8 cellular contexts compared by ENCODE assay signal in the genomic region with DNA sequence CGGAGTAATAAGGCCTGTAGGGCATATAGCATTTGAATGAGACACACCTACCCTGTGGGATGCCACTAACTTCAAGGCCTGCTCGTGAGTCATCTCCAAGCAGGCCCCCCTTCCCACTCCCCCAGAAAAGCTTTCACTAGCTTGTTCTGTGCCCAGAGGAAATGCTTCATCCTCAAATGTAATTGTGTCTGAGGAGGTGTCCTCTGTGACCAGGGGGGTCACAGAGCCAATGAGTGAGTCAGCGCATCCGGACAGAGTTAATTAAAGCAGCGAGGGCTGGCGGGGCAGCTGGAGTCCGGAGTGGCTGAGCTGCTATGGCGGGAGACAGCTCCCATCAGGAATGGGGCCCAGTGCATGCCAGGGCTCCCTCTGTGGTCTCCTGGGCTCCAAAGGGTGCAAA. TPM values are rescaled to one million over a fixed set of nuclear protein-coding genes. Genes with fewer than 3 reads are reported as not detected.
DNase-seq lines count a peak whose midpoint lies in the region; ATAC-seq and TF ChIP-seq lines count a peak whose summit lies in the region.

No MANE protein-coding gene starts in this region.

- H2BK15ac ChIP-seq in neuronal stem cell (ENCODE audit: low read length) = no peak overlapping the region

- H2BK12ac ChIP-seq in neuronal stem cell (ENCODE audit: low read length) = no peak overlapping the region

- H3K36me3 ChIP-seq in GM23248 (ENCODE audit: low read depth) (no peaks in the 10 kb centered on the region), RWPE2 (ENCODE audit: low read depth) (no peaks in the 10 kb centered on the region), neuronal stem cell (replicated peaks in 1 of 2; ENCODE audit: control insufficient read depth in 2 of 2, insufficient read depth in 2 of 2, low read length in 2 of 2) (no peaks in the 10 kb centered on the region)

- no peak overlapping the region for H3K4me3 ChIP-seq in GM23248
- no peak overlapping the region for H3K4me3 ChIP-seq in RWPE2 (ENCODE audit: severe bottlenecking)
- no peak overlapping the region for H3K4me3 ChIP-seq in fibroblast of the aortic adventitia (ENCODE audit: low read depth, low read length)
- no peak overlapping the region for H3K4me3 ChIP-seq in neuronal stem cell (ENCODE audit: low read length in 2 of 2)

- H3K9ac ChIP-seq in GM23248 (no peak overlapping the region), neuronal stem cell (ENCODE audit: low read depth, low read length, poor library complexity) (no peak overlapping the region)

- peaks cover 7% of the 10 kb centered on the region; the same call in 1 of the 2 replicates for H3K4me1 ChIP-seq in GM23248 (ENCODE audit: insufficient read depth)
- peaks cover 6% of the 10 kb centered on the region for H3K4me1 ChIP-seq in RWPE2 (ENCODE audit: insufficient read depth, poor library complexity, severe bottlenecking)
- H3K4me1 ChIP-seq in neuronal stem cell (ENCODE audit: control insufficient read depth in 2 of 2, insufficient read depth in 1 of 2, low read depth in 1 of 2, low read length in 2 of 2) = peaks cover 5 to 17% of the 10 kb centered on the region in 2 donors

- ATAC-seq in RWPE2 (ENCODE audit: low read depth) (peak; percentile 58), GM18519 (IDR thresholded peaks at IDR 0.05; ENCODE audit: low FRiP score, unreplicated experiment) (no peak)
- ATAC-seq in stimulated activated naive CD8-positive, alpha-beta T cell treated with anti-CD3 and anti-CD28 coated beads, Interleukin-15, Interleukin-2, amounts not matched to agents 100 U/mL and 50 U/mL, for 24 hours = no peak

- H3K4ac ChIP-seq in neuronal stem cell (ENCODE audit: low read length) = no peak overlapping the region

- H2BK5ac ChIP-seq in neuronal stem cell (ENCODE audit: low read length) = no peak overlapping the region

- H2AK5ac ChIP-seq in neuronal stem cell (ENCODE audit: low read depth, low read length) = no peak overlapping the region

- DNase-seq in GM23248 (peak; percentile 65), RWPE2 (ENCODE audit: low spot score) (no peak), fibroblast of the aortic adventitia (ENCODE audit: low read depth) (peak; percentile 35), neuronal stem cell (ENCODE audit: low spot score) (peak; percentile 51)
- DNase-seq in stimulated activated naive CD8-positive, alpha-beta T cell treated with anti-CD3 and anti-CD28 coated beads, Interleukin-15, Interleukin-2, amounts not matched to agents 100 U/mL and 50 U/mL, for 24 hours = no peak
- DNase-seq in stimulated activated CD4-positive, alpha-beta T cell treated with anti-CD3 and anti-CD28 coated beads, Interleukin-1b, Interleukin-23, amount 100 ng/mL, for 48 hours = no peak
- DNase-seq in activated CD8-positive, alpha-beta memory T cell treated with anti-CD3 and anti-CD28 coated beads, Interleukin-2, amount 50 U/mL, for 4 hours = no peak

- H3K9me2 ChIP-seq in GM23248 (ENCODE audit: insufficient read depth) = no peaks in the 10 kb centered on the region

- no peaks in the 10 kb centered on the region for H3F3A ChIP-seq in GM23248 (ENCODE audit: insufficient read depth)

- H3K79me2 ChIP-seq in GM23248 (ENCODE audit: insufficient read depth) = no peaks in the 10 kb centered on the region

- TF ChIP-seq CTCF in RWPE2 (IDR thresholded peaks at IDR 0.05; ENCODE audit: poor library complexity, severe bottlenecking) (no peak), fibroblast of the aortic adventitia (IDR thresholded peaks at IDR 0.05; ENCODE audit: insufficient read depth, low read length) (no peak)

- no peaks in the 10 kb centered on the region for H3K9me3 ChIP-seq in GM23248 (ENCODE audit: low read depth)
- no peaks in the 10 kb centered on the region for H3K9me3 ChIP-seq in RWPE2 (ENCODE audit: severe bottlenecking)
- H3K9me3 ChIP-seq in neuronal stem cell (replicated peaks in 1 of 2; ENCODE audit: control insufficient read depth in 2 of 2, insufficient read depth in 1 of 2, low read depth in 1 of 2, low read length in 2 of 2) = no peaks in the 10 kb centered on the region

- no peaks in the 10 kb centered on the region for H4K20me1 ChIP-seq in GM23248 (ENCODE audit: insufficient read depth)

- H3K23ac ChIP-seq in neuronal stem cell (ENCODE audit: low read depth, low read length, poor library complexity) = no peak overlapping the region

- H4K91ac ChIP-seq in neuronal stem cell (ENCODE audit: low read depth, low read length, poor library complexity) = no peak overlapping the region

- in situ Hi-C loops in GM23248 (cut with MboI) = no loop called here

- H3K27me3 ChIP-seq in GM23248 (replicated peaks; ENCODE audit: insufficient read depth) (no peaks in the 10 kb centered on the region; the same call in 1 of the 2 replicates), RWPE2 (ENCODE audit: insufficient read depth, poor library complexity, severe bottlenecking) (no peaks in the 10 kb centered on the region), neuronal stem cell (ENCODE audit: control insufficient read depth in 3 of 3, insufficient read depth in 3 of 3, low read depth in 1 of 3, low read length in 3 of 3) (peaks cover 0 to 8% (median 7%) of the 10 kb centered on the region in 3 experiments)

- H3K27ac ChIP-seq in GM23248 (no peak overlapping the region), RWPE2 (ENCODE audit: poor library complexity, severe bottlenecking) (no peak overlapping the region), neuronal stem cell (replicated peaks; ENCODE audit: low read length) (no peak overlapping the region)

- no peak overlapping the region for H2BK120ac ChIP-seq in neuronal stem cell (ENCODE audit: low read depth, low read length)

- no peaks in the 10 kb centered on the region for H3K79me1 ChIP-seq in neuronal stem cell (ENCODE audit: low read depth, low read length)

- 28 to 31% methylated on average over 8 of the region's 8 CpGs for WGBS in GM23248 (ENCODE audit: low coverage in 1 of 2, low lambda C conversion rate in 2 of 2, missing lambda C conversion rate in 2 of 2), 2 experiments
- no CpG with 5 or more reads among the region's 8 CpGs for WGBS in neuronal stem cell (ENCODE audit: extremely low coverage in 2 of 2, insufficient read length in 2 of 2, insufficient replicate concordance in 1 of 2), 2 donors

- H3K4me2 ChIP-seq in GM23248 (ENCODE audit: unreplicated experiment) (no peak overlapping the region), neuronal stem cell (ENCODE audit: insufficient read depth, low read length, poor library complexity, severe bottlenecking) (no peak overlapping the region)

- H3K18ac ChIP-seq in neuronal stem cell (ENCODE audit: low read length) = no peak overlapping the region

- H4K8ac ChIP-seq in neuronal stem cell (ENCODE audit: low read depth, low read length) = no peak overlapping the region

- H2AFZ ChIP-seq in GM23248 = no peak overlapping the region
- peak overlapping the region; percentile 69 for H2AFZ ChIP-seq in neuronal stem cell (ENCODE audit: low read length)

- no peak overlapping the region for H3K14ac ChIP-seq in neuronal stem cell (ENCODE audit: low read length)

RNA-seq across cellular contexts. Expression of gene ESRRB, which starts 27.0 kb away (rescaled TPM):
- total RNA-seq in GM23248 (2014; rRNA removed; shearing (Covaris generic)) = not detected in 2 replicates
- polyA plus RNA-seq in GM23248 (2016; fragmentation: Nextera tagmentation; extraction: Ambion mirVana) = not detected in 2 replicates
- total RNA-seq in fibroblast of the aortic adventitia (ENCODE audit: low replicate concordance) = not detected in 2 replicates
- 0.67 TPM for polyA plus RNA-seq in neuronal stem cell (2013, experiment 1 of 2)
- polyA plus RNA-seq in neuronal stem cell (2013, experiment 2 of 2) = 0.68 TPM

Comparison
In these comparisons a context has a peak if more than half of its experiments do, and no peak if none do; other contexts are left out.
1. DNase-seq: peak in GM23248 (single experiment), fibroblast of the aortic adventitia (single experiment) and neuronal stem cell (single experiment); none in RWPE2 (single experiment), stimulated activated naive CD8-positive, alpha-beta T cell treated with anti-CD3 and anti-CD28 coated beads, Interleukin-15, Interleukin-2, amounts not matched to agents 100 U/mL and 50 U/mL, for 24 hours (single experiment), stimulated activated CD4-positive, alpha-beta T cell treated with anti-CD3 and anti-CD28 coated beads, Interleukin-1b, Interleukin-23, amount 100 ng/mL, for 48 hours (single experiment) and activated CD8-positive, alpha-beta memory T cell treated with anti-CD3 and anti-CD28 coated beads, Interleukin-2, amount 50 U/mL, for 4 hours (single experiment).